In the genomic region with DNA sequence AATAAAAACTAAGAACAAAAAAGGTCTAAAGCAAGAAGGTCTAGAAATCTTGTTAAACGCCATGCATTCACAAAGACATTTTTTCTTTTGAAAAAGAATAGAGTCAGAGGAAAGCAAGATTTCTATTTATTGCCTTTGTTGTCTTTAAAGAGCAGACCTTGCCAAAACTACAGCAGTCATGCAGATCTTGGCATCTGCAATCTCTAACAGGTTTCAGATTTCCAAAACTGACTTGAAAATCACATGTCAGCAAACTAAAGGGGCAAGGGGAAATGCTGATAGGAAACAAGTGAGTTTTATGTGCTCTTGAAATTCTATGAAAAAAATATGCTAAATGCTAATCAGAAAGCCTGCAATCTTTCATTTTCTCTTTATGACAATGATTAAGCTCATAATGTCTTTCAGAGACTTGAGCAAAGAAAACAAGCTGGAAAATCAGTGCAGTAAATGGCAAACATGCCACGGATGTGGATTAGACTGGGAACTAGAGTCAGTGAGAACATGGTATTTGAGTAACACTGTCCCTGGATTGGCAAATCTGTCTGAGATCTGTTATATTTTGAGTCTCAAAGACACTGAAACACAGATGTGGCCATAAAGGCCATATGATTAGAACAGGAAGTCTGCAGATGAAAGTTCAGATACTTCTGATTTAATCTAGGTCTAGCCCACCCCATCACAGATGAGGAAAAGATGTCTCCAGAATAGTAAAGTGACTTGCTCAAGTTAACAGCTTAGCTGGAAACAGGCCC, we compare ENCODE assay signal across 1 cellular context.
TF ChIP-seq lines count a peak whose summit lies in the region.

No MANE protein-coding gene starts in this region.

TF ChIP-seq in HepG2, 621 proteins besides CTCF, POLR2A, EP300 and RAD21 (continued from another document):
- no peak for TF ChIP-seq PRPF4 (IDR thresholded peaks at IDR 0.05; ENCODE audit: low read depth, low read length, poor library complexity, severe bottlenecking)
- TF ChIP-seq, protein P1, sequence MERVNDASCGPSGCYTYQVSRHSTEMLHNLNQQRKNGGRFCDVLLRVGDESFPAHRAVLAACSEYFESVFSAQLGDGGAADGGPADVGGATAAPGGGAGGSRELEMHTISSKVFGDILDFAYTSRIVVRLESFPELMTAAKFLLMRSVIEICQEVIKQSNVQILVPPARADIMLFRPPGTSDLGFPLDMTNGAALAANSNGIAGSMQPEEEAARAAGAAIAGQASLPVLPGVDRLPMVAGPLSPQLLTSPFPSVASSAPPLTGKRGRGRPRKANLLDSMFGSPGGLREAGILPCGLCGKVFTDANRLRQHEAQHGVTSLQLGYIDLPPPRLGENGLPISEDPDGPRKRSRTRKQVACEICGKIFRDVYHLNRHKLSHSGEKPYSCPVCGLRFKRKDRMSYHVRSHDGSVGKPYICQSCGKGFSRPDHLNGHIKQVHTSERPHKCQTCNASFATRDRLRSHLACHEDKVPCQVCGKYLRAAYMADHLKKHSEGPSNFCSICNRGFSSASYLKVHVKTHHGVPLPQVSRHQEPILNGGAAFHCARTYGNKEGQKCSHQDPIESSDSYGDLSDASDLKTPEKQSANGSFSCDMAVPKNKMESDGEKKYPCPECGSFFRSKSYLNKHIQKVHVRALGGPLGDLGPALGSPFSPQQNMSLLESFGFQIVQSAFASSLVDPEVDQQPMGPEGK (CRISPR knock-in tag; IDR thresholded peaks at IDR 0.05), result no peak
- no peak for TF ChIP-seq ZNF577 (CRISPR knock-in tag; IDR thresholded peaks at IDR 0.05; ENCODE audit: borderline replicate concordance, low read depth)
- TF ChIP-seq PAWR (CRISPR knock-in tag; IDR thresholded peaks at IDR 0.05; ENCODE audit: borderline replicate concordance), result no peak
- TF ChIP-seq CHD4 (IDR thresholded peaks at IDR 0.05; ENCODE audit: borderline replicate concordance, low read length), result no peak
